11 cellular contexts compared by ENCODE assay signal in genomic region chr14:36657409-36658090, GRCh38. TPM values are rescaled to one million over a fixed set of nuclear protein-coding genes. Genes with fewer than 3 reads are reported as not detected.
DNase-seq lines count a peak whose midpoint lies in the region; ATAC-seq and TF ChIP-seq lines count a peak whose summit lies in the region.
"Had no signal": no experiment of that assay in that cellular context is flagged by ENCODE, and none has a peak within 500 bp of the region (broad histone marks: within the 10 kb centered on the region; RNA-seq: fewer than 3 reads in every experiment).

No MANE protein-coding gene starts in this region.

- no peak overlapping the region for H3K4me3 Mint-ChIP-seq in neural progenitor cell

- H4K20me1 ChIP-seq in neural progenitor cell (ENCODE audit: low read depth) = peaks cover 97% of the 10 kb centered on the region

- H3K4me1 ChIP-seq in ACC112 (ENCODE audit: control insufficient read depth, insufficient read depth, low read length, unreplicated experiment) = no peaks in the 10 kb centered on the region
- H3K4me1 ChIP-seq in neural progenitor cell = no peaks in the 10 kb centered on the region

- H3K4me1 Mint-ChIP-seq in neural progenitor cell = peaks cover 27% of the 10 kb centered on the region

- H3K36me3 Mint-ChIP-seq in neural progenitor cell = no peaks in the 10 kb centered on the region

- H3K9me3 Mint-ChIP-seq in neural progenitor cell = peaks cover 4% of the 10 kb centered on the region
- H3K9me3 Mint-ChIP-seq: neural crest cell had no signal

- H3K4me3 ChIP-seq in ACC112 (ENCODE audit: low read depth, low read length) (peak overlapping the region; percentile 63), GM12875 (ENCODE audit: low read depth, low read length) (peak overlapping the region; percentile 5), coronary artery (peak overlapping the region; percentile 55), neural progenitor cell (peak overlapping the region; percentile 23)

- TF ChIP-seq CTCF in GM12875 (IDR thresholded peaks at IDR 0.05; ENCODE audit: borderline replicate concordance, insufficient read depth, low read depth, low read length) = no peak
- TF ChIP-seq CTCF in coronary artery (IDR thresholded peaks at IDR 0.05) = no peak
- no peak for TF ChIP-seq CTCF in neural progenitor cell (IDR thresholded peaks at IDR 0.05)

- H3K27ac Mint-ChIP-seq in neural progenitor cell = no peak overlapping the region

- peaks cover 99% of the 10 kb centered on the region for H3K27me3 Mint-ChIP-seq in neural progenitor cell (ENCODE audit: insufficient read depth, low read depth)

- DNase-seq in coronary artery (ENCODE audit: low spot score) = no peak
- peak; percentile 72 for DNase-seq in neural progenitor cell (ENCODE audit: low spot score)
- DNase-seq in NCI-H1436 (lab: John Stamatoyannopoulos, UW) = no peak
- no peak for DNase-seq in germinal center (ENCODE audit: low spot score)
- no peak for DNase-seq in COR-L47 (lab: John Stamatoyannopoulos, UW)
- DNase-seq: MM.1S had no signal

- H3K79me2 ChIP-seq in ACC112 (ENCODE audit: control insufficient read depth, insufficient read depth, low read length, unreplicated experiment) (no peaks in the 10 kb centered on the region), neural progenitor cell (ENCODE audit: low read depth) (no peaks in the 10 kb centered on the region)

- no peak for ATAC-seq in HG03135 (IDR thresholded peaks at IDR 0.05; ENCODE audit: unreplicated experiment)

- peaks cover 6% of the 10 kb centered on the region for H3F3A ChIP-seq in neural progenitor cell (ENCODE audit: low read depth)

- H2AFZ ChIP-seq in ACC112 (ENCODE audit: low read length, unreplicated experiment) (peak overlapping the region; percentile 33), neural progenitor cell (replicated peaks) (peak overlapping the region; percentile 8)

- H3K9me3 ChIP-seq in neural progenitor cell (ENCODE audit: low read depth) = no peaks in the 10 kb centered on the region

- no peak overlapping the region for H3K27ac ChIP-seq in ACC112 (ENCODE audit: low read depth, low read length)
- no peak overlapping the region for H3K27ac ChIP-seq in coronary artery
- H3K27ac ChIP-seq in neural progenitor cell = no peak overlapping the region

- no peaks in the 10 kb centered on the region for H3K36me3 ChIP-seq in ACC112 (ENCODE audit: insufficient read depth, low read length)
- no peaks in the 10 kb centered on the region for H3K36me3 ChIP-seq in neural progenitor cell

- peak overlapping the region; percentile 68 for H3K4me2 ChIP-seq in neural progenitor cell

- H3K9ac ChIP-seq in neural progenitor cell = no peak overlapping the region

- H3K27me3 ChIP-seq in ACC112 (ENCODE audit: insufficient read depth, low read length) (peaks cover 99% of the 10 kb centered on the region), neural progenitor cell (peaks cover 100% of the 10 kb centered on the region)

RNA-seq across cellular contexts. Expression of gene PAX9, which starts 4.1 kb away (rescaled TPM):
- not detected in 2 replicates for total RNA-seq in neural progenitor cell (ENCODE audit: low replicate concordance)
- total RNA-seq: fibroblast of lung, neural crest cell had no signal

Comparison
In these comparisons a context has a peak if more than half of its experiments do, and no peak if none do; other contexts are left out.
1. H3K4me3 ChIP-seq: peak in every context shown above with its lines; median percentile 63 in ACC112; 55 in coronary artery; 23 in neural progenitor cell; 5 in GM12875.